In the genomic region with DNA sequence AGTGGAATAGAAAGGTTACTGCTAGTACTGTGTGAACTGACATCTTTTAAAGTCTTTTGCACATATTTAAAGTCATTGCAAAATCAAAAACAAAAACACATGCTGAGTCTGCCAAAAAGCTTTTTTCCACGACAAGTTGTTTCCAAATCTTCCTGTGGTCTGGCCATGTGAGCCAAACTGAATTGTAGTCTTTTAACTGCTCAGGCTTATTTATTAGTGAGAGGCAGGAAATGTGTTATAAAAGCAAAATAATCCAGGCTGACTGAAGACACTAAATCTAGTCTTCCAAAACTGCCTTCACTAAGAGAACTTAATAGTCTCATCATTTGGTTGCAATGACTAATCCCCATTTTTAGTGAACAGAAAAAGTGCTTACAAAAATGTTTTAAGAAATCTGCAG, we compare ENCODE assay signal across 10 cellular contexts. TPM values are rescaled to one million over a fixed set of nuclear protein-coding genes. Genes with fewer than 3 reads are reported as not detected.
DNase-seq lines count a peak whose midpoint lies in the region; ATAC-seq and TF ChIP-seq lines count a peak whose summit lies in the region.
"Had no signal": no experiment of that assay in that cellular context is flagged by ENCODE, and none has a peak within 500 bp of the region (broad histone marks: within the 10 kb centered on the region; RNA-seq: fewer than 3 reads in every experiment).

No MANE protein-coding gene starts in this region.

- TF ChIP-seq EP300 in SK-N-SH (IDR thresholded peaks at IDR 0.05; ENCODE audit: borderline replicate concordance in 1 of 2, low read depth in 1 of 2, low read length in 1 of 2), result no peak

- H3K27ac Mint-ChIP-seq in activated CD8-positive, alpha-beta T cell treated with anti-CD3 and anti-CD28 coated beads, Interleukin-2, amount 10 ng/mL, durations not matched to agents 7 days and 5 days, result no peak overlapping the region

- no peak overlapping the region for H3K9ac ChIP-seq in SK-N-SH

- peaks cover 56% of the 10 kb centered on the region for H3K4me1 Mint-ChIP-seq in activated CD8-positive, alpha-beta T cell treated with anti-CD3 and anti-CD28 coated beads, Interleukin-2, amount 10 ng/mL, durations not matched to agents 7 days and 5 days (ENCODE audit: low read depth)

- H3K4me2 ChIP-seq in SK-N-SH, result peak overlapping the region; percentile 92

- H4K20me1 ChIP-seq in SK-N-SH (ENCODE audit: insufficient read depth), result peaks cover 18% of the 10 kb centered on the region; the same call in 1 of the 2 replicates

- no peaks in the 10 kb centered on the region for H3K9me2 ChIP-seq in SK-N-SH

- intact Hi-C loops in spleen (cut with DNase I; ENCODE audit: low total_unique reads), result no loop called here

- H3F3A ChIP-seq in SK-N-SH (replicated peaks; ENCODE audit: insufficient read depth), result peaks cover 8% of the 10 kb centered on the region

- POLR2A ChIA-PET in SK-N-SH (lab: Yijun Ruan, JAX), result no interaction called here
- POLR2A ChIA-PET in activated CD8-positive, alpha-beta T cell treated with anti-CD3 and anti-CD28 coated beads, Interleukin-2, amount 10 ng/mL, durations not matched to agents 7 days and 5 days (lab: Charles Lee), result interaction anchor here (3.1 kb wide), 1 partner anchor 37 kb away, joined by 26 read pairs; the partner anchor contains the start of gene RNU2-63P

- H3K27me3 ChIP-seq in SK-N-SH (ENCODE audit: insufficient read depth) (no peaks in the 10 kb centered on the region), spleen (replicated peaks in 1 of 7) (no peaks in the 10 kb centered on the region)

- TF ChIP-seq RAD21 in SK-N-SH (IDR thresholded peaks at IDR 0.05; ENCODE audit: low read length), result no peak

- H3K27ac ChIP-seq in SK-N-SH (ENCODE audit: low read depth in 2 of 2, low read length in 1 of 2), result no peak overlapping the region
- peak overlapping the region in 7 of 8 donors; percentile 96 to 100 (median 99) for H3K27ac ChIP-seq in spleen

- H3K79me2 ChIP-seq in SK-N-SH (ENCODE audit: insufficient read depth), result peaks cover 72% of the 10 kb centered on the region

- ATAC-seq in SK-N-SH treated with all-trans-retinoic acid at 6 μM for 48 hours, result no peak
- no peak for ATAC-seq in activated CD8-positive, alpha-beta T cell treated with anti-CD3 and anti-CD28 coated beads, Interleukin-2, amount 10 ng/mL, durations not matched to agents 7 days and 5 days
- no peak for ATAC-seq in GM18870 (IDR thresholded peaks at IDR 0.05; ENCODE audit: unreplicated experiment)

- H3K9me3 Mint-ChIP-seq in activated CD8-positive, alpha-beta T cell treated with anti-CD3 and anti-CD28 coated beads, Interleukin-2, amount 10 ng/mL, durations not matched to agents 7 days and 5 days (ENCODE audit: insufficient read depth), result no peaks in the 10 kb centered on the region

- peaks cover 15% of the 10 kb centered on the region in 2 experiments for H3K4me1 ChIP-seq in SK-N-SH (ENCODE audit: control insufficient read depth in 1 of 2, insufficient read depth in 2 of 2, low read depth in 1 of 2, low read length in 1 of 2)
- peaks cover 15 to 55% (median 38%) of the 10 kb centered on the region in 6 donors for H3K4me1 ChIP-seq in spleen

- DNase-seq in SK-N-SH (no peak), fibroblast of villous mesenchyme (ENCODE audit: low read depth) (peak; percentile 97), spleen (no peak), DMS 273 treated with DMSO at 0.1 percent for 48 hours (lab: John Stamatoyannopoulos, UW) (no peak), C1 segment of cervical spinal cord (lab: John Stamatoyannopoulos, UW) (no peak)
- DNase-seq in activated CD8-positive, alpha-beta T cell treated with anti-CD3 and anti-CD28 coated beads, Interleukin-2, amount 10 ng/mL, durations not matched to agents 7 days and 5 days, result no peak
- DNase-seq: 8988T had no signal

- TF ChIP-seq CTCF in SK-N-SH (IDR thresholded peaks at IDR 0.05), result no peak
- TF ChIP-seq CTCF in fibroblast of villous mesenchyme (IDR thresholded peaks at IDR 0.05; ENCODE audit: insufficient read depth, low read depth, low read length), result no peak
- no peak for TF ChIP-seq CTCF in spleen (IDR thresholded peaks at IDR 0.05 in 8 of 11, conservative IDR thresholded peaks at IDR 0.05 in 3 of 11)

- 79% methylated on average over 1 of the region's 1 CpG for WGBS in SK-N-SH (ENCODE audit: low lambda C conversion rate)
- 10 to 21% (median 13%) methylated on average over 1 of the region's 1 CpG for WGBS in spleen, 5 donors

- CTCF ChIA-PET in SK-N-SH (lab: Yijun Ruan, JAX), result interaction anchor here (1.0 kb wide), 1 partner anchor 107 kb away, joined by 3 read pairs; no protein-coding TSS in a partner anchor
- CTCF ChIA-PET in activated CD8-positive, alpha-beta T cell treated with anti-CD3 and anti-CD28 coated beads, Interleukin-2, amount 10 ng/mL, durations not matched to agents 7 days and 5 days (lab: Charles Lee), result interaction anchor here (1.6 kb wide), 1 partner anchor 109 kb away, joined by 4 read pairs; no protein-coding TSS in a partner anchor

- H2AFZ ChIP-seq in SK-N-SH (ENCODE audit: low read depth), result no peak overlapping the region

- H3K9me3 ChIP-seq in SK-N-SH (no peaks in the 10 kb centered on the region), spleen (no peaks in the 10 kb centered on the region)

- peak overlapping the region in 1 of 2 experiments; percentile 85; a peak in 1 of 4 replicates for H3K4me3 ChIP-seq in SK-N-SH (ENCODE audit: low read depth in 2 of 2, low read length in 1 of 2)
- H3K4me3 ChIP-seq in fibroblast of villous mesenchyme (ENCODE audit: low read depth, low read length), result peak overlapping the region; percentile 77
- H3K4me3 ChIP-seq in spleen, result peak overlapping the region in 1 of 8 donors; percentile 89

- peak overlapping the region; percentile 98 for H3K4me3 Mint-ChIP-seq in activated CD8-positive, alpha-beta T cell treated with anti-CD3 and anti-CD28 coated beads, Interleukin-2, amount 10 ng/mL, durations not matched to agents 7 days and 5 days

- H3K36me3 ChIP-seq in SK-N-SH (replicated peaks in 1 of 2; ENCODE audit: control insufficient read depth in 1 of 2, insufficient read depth in 2 of 2, low read length in 1 of 2), result peaks cover 17 to 50% of the 10 kb centered on the region in 2 experiments
- peaks cover 0 to 9% (median 0%) of the 10 kb centered on the region in 6 donors for H3K36me3 ChIP-seq in spleen

- TF ChIP-seq POLR2A in spleen (IDR thresholded peaks at IDR 0.05), result no peak

- peaks cover 56% of the 10 kb centered on the region for H3K36me3 Mint-ChIP-seq in activated CD8-positive, alpha-beta T cell treated with anti-CD3 and anti-CD28 coated beads, Interleukin-2, amount 10 ng/mL, durations not matched to agents 7 days and 5 days (ENCODE audit: low read depth)

- H3K27me3 Mint-ChIP-seq in activated CD8-positive, alpha-beta T cell treated with anti-CD3 and anti-CD28 coated beads, Interleukin-2, amount 10 ng/mL, durations not matched to agents 7 days and 5 days (ENCODE audit: low read depth), result no peaks in the 10 kb centered on the region

TF ChIP-seq in SK-N-SH, 30 proteins besides CTCF, POLR2A, EP300 and RAD21 (continues in another document):
- no peak for TF ChIP-seq EZH2phosphoT487 (IDR thresholded peaks at IDR 0.05; ENCODE audit: borderline replicate concordance, low read depth)
- TF ChIP-seq USF1 (IDR thresholded peaks at IDR 0.05; ENCODE audit: borderline replicate concordance, low read depth), result no peak
- no peak for TF ChIP-seq SIN3A (IDR thresholded peaks at IDR 0.05; ENCODE audit: borderline replicate concordance, low read depth, low read length)

TF ChIP-seq in SK-N-SH treated with all-trans-retinoic acid at 6 μM for 48 hours, 23 proteins besides CTCF, POLR2A, EP300 and RAD21:
- TF ChIP-seq ISL1 (CRISPR knock-in tag; IDR thresholded peaks at IDR 0.05), result no peak
- no peak for TF ChIP-seq ZFP3 (CRISPR knock-in tag; IDR thresholded peaks at IDR 0.05)
TF ChIP-seq in SK-N-SH treated with all-trans-retinoic acid at 6 μM for 48 hours: peak in this region for 0.

RNA-seq across cellular contexts. Expression of gene KRCC1, which starts 2.3 kb away (rescaled TPM):
- polyA plus RNA-seq in SK-N-SH (2012; rRNA removed) (10.7 and 16.0 TPM in 2 replicates), spleen (10 to 100 TPM; 38.1 to 42.3 (median 40.3) TPM)
- polyA plus RNA-seq in SK-N-SH (2012; cell fraction: cytosol; rRNA removed), result 19.2 and 24.5 TPM in 2 replicates
- polyA plus RNA-seq in SK-N-SH (2012; cell fraction: nucleus; rRNA removed), result 3.4 and 10.4 TPM in 2 replicates
- 10 to 100 TPM; 18.9 to 20.4 TPM for total RNA-seq in activated CD8-positive, alpha-beta T cell treated with anti-CD3 and anti-CD28 coated beads, Interleukin-2, amount 10 ng/mL, durations not matched to agents 7 days and 5 days
- total RNA-seq in fibroblast of villous mesenchyme (18.0 and 36.3 TPM in 2 replicates), spleen (10 to 100 TPM; 20.4 to 32.8 (median 24.8) TPM)

RNA-seq across cellular contexts. Expression of gene SMYD1, which starts 14.3 kb away (rescaled TPM):
- polyA plus RNA-seq in SK-N-SH (2012; rRNA removed) (0.06 TPM in 1 of 2 replicates, not detected in the other), spleen (under 1 TPM in 2 of 3 donors, not detected in 1; 0.02 to 0.07 TPM)
- polyA plus RNA-seq in SK-N-SH (2012; cell fraction: cytosol; rRNA removed), result 0.01 and 0.03 TPM in 2 replicates
- polyA plus RNA-seq in SK-N-SH (2012; cell fraction: nucleus; rRNA removed), result not detected in 2 replicates
- not detected for total RNA-seq in activated CD8-positive, alpha-beta T cell treated with anti-CD3 and anti-CD28 coated beads, Interleukin-2, amount 10 ng/mL, durations not matched to agents 7 days and 5 days
- total RNA-seq in fibroblast of villous mesenchyme (under 0.01 TPM in 1 of 2 replicates, not detected in the other), spleen (not detected)
- total RNA-seq: RPMI7951 had no signal

RNA-seq across cellular contexts. Expression of gene RNU2-63P, which starts 37.0 kb away (rescaled TPM):
- not detected in 2 replicates for polyA plus RNA-seq in SK-N-SH (2012; rRNA removed)
- polyA plus RNA-seq in SK-N-SH (2012; cell fraction: cytosol; rRNA removed), result not detected in 2 replicates
- polyA plus RNA-seq in SK-N-SH (2012; cell fraction: nucleus; rRNA removed), result not detected in 2 replicates
- total RNA-seq in activated CD8-positive, alpha-beta T cell treated with anti-CD3 and anti-CD28 coated beads, Interleukin-2, amount 10 ng/mL, durations not matched to agents 7 days and 5 days, result 1 to 10 TPM; 4.5 to 7.0 TPM
- under 0.01 TPM in 1 of 2 replicates, not detected in the other for total RNA-seq in fibroblast of villous mesenchyme
- 10 to 100 TPM in 1 of 7 donors, 1 to 10 TPM in 3, not detected in 3; 3.5 to 11.6 (median 7.0) TPM for total RNA-seq in spleen
- not detected for polyA plus RNA-seq in spleen
- total RNA-seq: RPMI7951 had no signal

Comparison
In these comparisons a context has a peak if more than half of its experiments do, and no peak if none do; other contexts are left out.
1. H3K27ac ChIP-seq: peak in spleen (7 of 8); none in SK-N-SH (0 of 2).